Comparison of ENCODE assay signal across 8 cellular contexts in the genomic region with DNA sequence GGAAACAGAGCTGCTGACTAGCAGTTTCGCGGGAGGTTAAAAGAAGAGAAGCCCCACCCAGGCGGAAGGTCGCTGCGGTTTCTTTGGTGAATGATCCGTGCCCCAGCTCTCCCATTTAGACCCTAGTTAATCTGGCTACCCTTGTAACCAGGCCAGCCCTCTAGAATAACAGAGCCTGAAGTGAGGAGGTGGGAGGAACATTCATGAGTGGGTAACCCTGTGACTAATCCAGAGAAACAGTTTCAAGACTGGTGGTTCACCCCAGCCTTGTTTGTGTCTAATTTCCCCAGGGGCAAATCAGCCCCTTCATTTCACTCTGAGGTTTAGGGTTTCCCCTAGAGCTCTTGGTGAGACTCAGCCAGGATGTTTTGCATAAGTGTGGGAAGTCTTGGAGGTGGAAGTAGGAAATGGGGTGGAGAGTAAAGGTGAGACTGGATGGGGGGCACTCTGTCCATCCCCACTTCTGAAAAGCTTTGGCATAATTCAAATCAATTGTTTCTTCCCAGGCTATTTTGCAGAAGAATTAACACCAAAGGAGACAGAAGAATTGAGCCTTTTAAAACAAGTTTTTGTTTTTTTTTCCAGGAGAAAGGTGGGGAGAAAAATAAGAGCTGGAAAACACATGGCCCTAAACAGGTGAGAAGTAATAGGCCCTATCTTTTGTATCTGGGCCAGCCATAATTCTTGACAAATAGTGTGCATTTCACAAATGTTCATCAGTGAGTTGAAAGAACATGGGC.
DNase-seq lines count a peak whose midpoint lies in the region; ATAC-seq and TF ChIP-seq lines count a peak whose summit lies in the region.

No MANE protein-coding gene starts in this region.

- CTCF ChIA-PET in Calu3 (lab: Charles Lee): no interaction called here
- CTCF ChIA-PET in activated CD8-positive, alpha-beta T cell treated with anti-CD3 and anti-CD28 coated beads for 36 hours (lab: Charles Lee): interaction anchor here (1.8 to 2.4 kb wide), 2 partner anchors 12 to 340 kb away, joined by 4 to 7 read pairs; no protein-coding TSS in a partner anchor

- intact Hi-C loops in Calu3 (cut with micrococcal nuclease; ENCODE audit: unreplicated experiment): loop anchor here (10.0 kb wide), 1 partner anchor 309 kb away; no protein-coding TSS in a partner anchor
- intact Hi-C loops in activated CD8-positive, alpha-beta T cell treated with anti-CD3 and anti-CD28 coated beads for 36 hours (cut with micrococcal nuclease): loop anchor here (5.0 to 10.0 kb wide), 5 partner anchors 181 to 732 kb away; a partner anchor contains a TSS

- no peaks in the 10 kb centered on the region for H3K27me3 Mint-ChIP-seq in Calu3 (ENCODE audit: unreplicated experiment)
- H3K27me3 Mint-ChIP-seq in activated CD8-positive, alpha-beta T cell treated with anti-CD3 and anti-CD28 coated beads for 36 hours: peaks cover 6% of the 10 kb centered on the region

- no TSS peak for BruUV-seq in Calu3 (replicated peaks; lab: Mats Ljungman, UMichigan)

- no peaks in the 10 kb centered on the region for H3K36me3 Mint-ChIP-seq in Calu3 (ENCODE audit: insufficient read depth, unreplicated experiment)
- peaks cover 27% of the 10 kb centered on the region for H3K36me3 Mint-ChIP-seq in activated CD8-positive, alpha-beta T cell treated with anti-CD3 and anti-CD28 coated beads for 36 hours (ENCODE audit: low read depth)

- in situ Hi-C loops in KBM-7 (cut with MboI; ENCODE audit: low pct_unique_long_range_greater_than_20kb, low sequenced_read_pairs): no loop called here

- H3K9me3 Mint-ChIP-seq in Calu3 (ENCODE audit: low read depth, unreplicated experiment): peaks cover 6% of the 10 kb centered on the region
- peaks cover 26% of the 10 kb centered on the region for H3K9me3 Mint-ChIP-seq in activated CD8-positive, alpha-beta T cell treated with anti-CD3 and anti-CD28 coated beads for 36 hours

- H3K4me1 Mint-ChIP-seq in Calu3 (ENCODE audit: low read depth, unreplicated experiment): peaks cover 53% of the 10 kb centered on the region
- peaks cover 79% of the 10 kb centered on the region for H3K4me1 Mint-ChIP-seq in activated CD8-positive, alpha-beta T cell treated with anti-CD3 and anti-CD28 coated beads for 36 hours (ENCODE audit: low read depth)

- ATAC-seq in GM21515 (IDR thresholded peaks at IDR 0.05; ENCODE audit: unreplicated experiment): peak; percentile 73
- peak; percentile 73 for ATAC-seq in activated CD8-positive, alpha-beta T cell treated with anti-CD3 and anti-CD28 coated beads for 36 hours

- DNase-seq in Calu3 (no peak), KBM-7 (peak; percentile 70), iris pigment epithelial cell (ENCODE audit: low read depth) (peak; percentile 48), stromal cell of bone marrow (ENCODE audit: low read depth) (peak; percentile 41), mucosa of gallbladder (ENCODE audit: low spot score) (no peak), amniotic stem cell (lab: John Stamatoyannopoulos, UW) (no peak)
- DNase-seq in activated CD8-positive, alpha-beta T cell treated with anti-CD3 and anti-CD28 coated beads for 36 hours: peak; percentile 95

- H3K27ac Mint-ChIP-seq in Calu3 (ENCODE audit: unreplicated experiment): peak overlapping the region; percentile 57
- peak overlapping the region; percentile 88 for H3K27ac Mint-ChIP-seq in activated CD8-positive, alpha-beta T cell treated with anti-CD3 and anti-CD28 coated beads for 36 hours

- POLR2A ChIA-PET in activated CD8-positive, alpha-beta T cell treated with anti-CD3 and anti-CD28 coated beads for 36 hours (lab: Charles Lee): interaction anchor here (0.7 to 5.3 kb wide), 11 partner anchors 8 to 779 kb away, joined by 3 to 34 read pairs (median 3); a partner anchor contains a TSS

- H3K4me3 Mint-ChIP-seq in Calu3 (ENCODE audit: low read depth, unreplicated experiment): no peak overlapping the region
- peak overlapping the region; percentile 19 for H3K4me3 Mint-ChIP-seq in activated CD8-positive, alpha-beta T cell treated with anti-CD3 and anti-CD28 coated beads for 36 hours

- TF ChIP-seq CTCF in Calu3 (IDR thresholded peaks at IDR 0.05; ENCODE audit: unreplicated experiment): no peak
- no peak for TF ChIP-seq CTCF in activated CD8-positive, alpha-beta T cell treated with anti-CD3 and anti-CD28 coated beads for 36 hours (IDR thresholded peaks at IDR 0.05)

Comparison
In these comparisons a context has a peak if more than half of its experiments do, and no peak if none do; other contexts are left out.
1. DNase-seq: peak in KBM-7 (single experiment), activated CD8-positive, alpha-beta T cell treated with anti-CD3 and anti-CD28 coated beads for 36 hours (single experiment), iris pigment epithelial cell (single experiment) and stromal cell of bone marrow (single experiment); none in Calu3 (single experiment), mucosa of gallbladder (single experiment) and amniotic stem cell (single experiment).